Comparison of ENCODE assay signal across 16 cellular contexts in genomic region chr19:47497073-47497766, GRCh38. TPM values are rescaled to one million over a fixed set of nuclear protein-coding genes. Genes with fewer than 3 reads are reported as not detected.
DNase-seq lines count a peak whose midpoint lies in the region; ATAC-seq and TF ChIP-seq lines count a peak whose summit lies in the region.
"Had no signal": no experiment of that assay in that cellular context is flagged by ENCODE, and none has a peak within 500 bp of the region (broad histone marks: within the 10 kb centered on the region; RNA-seq: fewer than 3 reads in every experiment).

No MANE protein-coding gene starts in this region.

- no peak overlapping the region for H3K27ac ChIP-seq in Panc1 (ENCODE audit: low read length)
- H3K27ac ChIP-seq in gastrocnemius medialis = peak overlapping the region; percentile 72 to 86 (median 74)
- H3K27ac ChIP-seq: transverse colon had no signal

- TF ChIP-seq POLR2A in erythroblast (IDR thresholded peaks at IDR 0.05; ENCODE audit: low read length) = peak; percentile 34
- no peak for TF ChIP-seq POLR2A in gastrocnemius medialis (IDR thresholded peaks at IDR 0.05)

- H3K36me3 ChIP-seq in Panc1 (ENCODE audit: control insufficient read depth, insufficient read depth, low read length) (no peaks in the 10 kb centered on the region), gastrocnemius medialis (peaks cover 0 to 54% of the 10 kb centered on the region in 2 donors)

- in situ Hi-C loops in Panc1 (cut with HindIII; ENCODE audit: low pct_unique_long_range_greater_than_20kb, low sequenced_read_pairs) (no loop called here), gastrocnemius medialis (cut with MboI; ENCODE audit: low sequenced_read_pairs in 4 of 4) (no loop called here)

- intact Hi-C loops in Panc1 (cut with micrococcal nuclease; ENCODE audit: unreplicated experiment) = no loop called here
- intact Hi-C loops in gastrocnemius medialis (cut with DNase I; ENCODE audit: low total_unique reads) = loop anchor here (5.0 kb wide), 1 partner anchor 200 kb away; no protein-coding TSS in a partner anchor

- DNase-seq in NCI-H1694 treated with DMSO at 0.1 percent for 48 hours (lab: John Stamatoyannopoulos, UW) = peak; percentile 78
- no peak for DNase-seq in Panc1 (ENCODE audit: low read depth, low spot score)
- peak; percentile 91 to 96 for DNase-seq in erythroblast (lab: John Stamatoyannopoulos, UW)
- peak; percentile 50 to 89 for DNase-seq in gastrocnemius medialis
- no peak for DNase-seq in NCI-H2107 (lab: John Stamatoyannopoulos, UW)
- no peak for DNase-seq in retina
- DNase-seq: activated CD4-positive, CD25-positive, alpha-beta regulatory T cell; activated gamma-delta T cell treated with Interleukin-2 at 50 U/mL for 16 hours; midbrain; NCI-H2029; transverse colon had no signal

- 0 out of 2 replicates have a peak, but pooled peaks have one; percentile 20 for ATAC-seq in Panc1
- peak; percentile 37 to 75 for ATAC-seq in gastrocnemius medialis
- no peak for ATAC-seq in GM18520 (IDR thresholded peaks at IDR 0.05; ENCODE audit: unreplicated experiment)
- ATAC-seq: HCT116 had no signal

- no peak for TF ChIP-seq CTCF in Panc1 (IDR thresholded peaks at IDR 0.05)
- TF ChIP-seq CTCF in gastrocnemius medialis (IDR thresholded peaks at IDR 0.05 in 4 of 5, conservative IDR thresholded peaks at IDR 0.05 in 1 of 5) = no peak

- H3K4me1 ChIP-seq in Panc1 (ENCODE audit: control insufficient read depth, insufficient read depth, low read length) = no peaks in the 10 kb centered on the region
- peaks cover 27 to 46% of the 10 kb centered on the region in 2 donors for H3K4me1 ChIP-seq in gastrocnemius medialis
- H3K4me1 ChIP-seq: transverse colon had no signal

- H3K4me3 ChIP-seq in Panc1 (ENCODE audit: low read depth in 2 of 2, low read length in 2 of 2) (no peak overlapping the region), gastrocnemius medialis (no peak overlapping the region)
- H3K4me3 ChIP-seq: smooth muscle cell, transverse colon had no signal

- POLR2A ChIA-PET in Panc1 (lab: Charles Lee) = no interaction called here

- H3K9me3 ChIP-seq in Panc1 (ENCODE audit: control insufficient read depth, insufficient read depth, low read depth, low read length) = no peaks in the 10 kb centered on the region
- H3K9me3 ChIP-seq in gastrocnemius medialis = no peaks in the 10 kb centered on the region
- H3K9me3 ChIP-seq: transverse colon had no signal

- no TSS peak for BruUV-seq in Panc1 (replicated peaks; lab: Mats Ljungman, UMichigan)

- CTCF ChIA-PET in Panc1 (lab: Charles Lee) = no interaction called here

- no peaks in the 10 kb centered on the region for H3K27me3 ChIP-seq in Panc1 (ENCODE audit: control insufficient read depth, insufficient read depth, low read length)
- H3K27me3 ChIP-seq in gastrocnemius medialis = no peaks in the 10 kb centered on the region
- H3K27me3 ChIP-seq: transverse colon had no signal

RNA-seq across cellular contexts. Expression of gene KPTN, which starts 13.2 kb away (rescaled TPM):
- total RNA-seq in Panc1 (2021; ENCODE audit: unreplicated experiment) = 26.5 TPM
- polyA plus RNA-seq in Panc1 (2012; ENCODE audit: insufficient read length) = 21.9 TPM
- 1 to 10 TPM in 3 of 4 donors, under 1 TPM in 1; 0.91 to 6.4 (median 3.9) TPM for total RNA-seq in gastrocnemius medialis

RNA-seq across cellular contexts. Expression of gene NAPA, which starts 17.6 kb away (rescaled TPM):
- total RNA-seq in Panc1 (2021; ENCODE audit: unreplicated experiment) = 71.0 TPM
- polyA plus RNA-seq in Panc1 (2012; ENCODE audit: insufficient read length) = 135 TPM
- 100 to 1,000 TPM; 127 to 272 (median 212) TPM for total RNA-seq in gastrocnemius medialis

RNA-seq across cellular contexts. Expression of gene SLC8A2, which starts 25.5 kb away (rescaled TPM):
- total RNA-seq in Panc1 (2021; ENCODE audit: unreplicated experiment) (0.10 TPM), gastrocnemius medialis (not detected)
- 1.2 TPM for polyA plus RNA-seq in Panc1 (2012; ENCODE audit: insufficient read length)
- total RNA-seq: kidney epithelial cell, M059J had no signal

Comparison
In these comparisons a context has a peak if more than half of its experiments do, and no peak if none do; other contexts are left out.
1. DNase-seq: peak in NCI-H1694 treated with DMSO at 0.1 percent for 48 hours (single experiment), erythroblast (2 of 2) and gastrocnemius medialis (2 of 2); none in Panc1 (single experiment), NCI-H2107 (single experiment) and retina (single experiment).